In genomic region chr15:62648954-62649353, GRCh38 we compare ENCODE assay signal across 8 cellular contexts.
DNase-seq lines count a peak whose midpoint lies in the region; ATAC-seq and TF ChIP-seq lines count a peak whose summit lies in the region.

No MANE protein-coding gene starts in this region.

- DNase-seq in EL, result peak; percentile 33
- peak; percentile 43 to 47 for DNase-seq in cardiac fibroblast (ENCODE audit: low read depth in 2 of 2)
- DNase-seq in neural crest cell (ENCODE audit: low read depth, low spot score), result no peak
- DNase-seq in DMS114 treated with DMSO at 0.1 percent for 48 hours (lab: John Stamatoyannopoulos, UW; ENCODE audit: unreplicated experiment), result no peak
- DNase-seq in Ammon's horn (ENCODE audit: low spot score), result no peak
- DNase-seq in lower leg skin (ENCODE audit: low spot score in 2 of 2), result no peak

- TF ChIP-seq POLR2A in lower leg skin (IDR thresholded peaks at IDR 0.05), result no peak

- TF ChIP-seq CTCF in cardiac fibroblast (IDR thresholded peaks at IDR 0.05; ENCODE audit: low read depth, low read length), result peak; percentile 37
- TF ChIP-seq CTCF in neural crest cell (conservative IDR thresholded peaks at IDR 0.05), result peak; percentile 31
- TF ChIP-seq CTCF in lower leg skin (IDR thresholded peaks at IDR 0.05), result no peak

- H3K4me3 ChIP-seq in cardiac fibroblast (replicated peaks in 1 of 2; ENCODE audit: low read depth in 2 of 2, low read length in 2 of 2) (no peak overlapping the region), lower leg skin (ENCODE audit: low read depth, poor library complexity, severe bottlenecking) (no peak overlapping the region)

- intact Hi-C loops in lower leg skin (cut with DNase I; ENCODE audit: low total_unique reads), result no loop called here

- peaks cover 19% of the 10 kb centered on the region for H3K4me1 Mint-ChIP-seq in neural crest cell

- no peaks in the 10 kb centered on the region for H3K27me3 Mint-ChIP-seq in neural crest cell (ENCODE audit: low read depth)

- peaks cover 9% of the 10 kb centered on the region for H3K36me3 Mint-ChIP-seq in neural crest cell (ENCODE audit: low read depth)

- TF ChIP-seq EP300 in Ishikawa (IDR thresholded peaks at IDR 0.05; ENCODE audit: borderline replicate concordance), result no peak

- H3K4me3 Mint-ChIP-seq in neural crest cell, result no peak overlapping the region

- peak overlapping the region; percentile 32 for H3K27ac Mint-ChIP-seq in neural crest cell (ENCODE audit: unreplicated experiment)

- ATAC-seq in esophagus mucosa, result no peak

- H3K9me3 Mint-ChIP-seq in neural crest cell, result no peaks in the 10 kb centered on the region

- WGBS in lower leg skin, 2 donors, result 86 to 87% methylated on average over 6 of the region's 6 CpGs

- peak; percentile 40; the same call in 1 of the 2 replicates for TF ChIP-seq RAD21 in Ishikawa (IDR thresholded peaks at IDR 0.05; ENCODE audit: low read depth)

TF ChIP-seq in Ishikawa, 13 proteins besides CTCF, POLR2A, EP300 and RAD21:
- no peak for TF ChIP-seq MAX (IDR thresholded peaks at IDR 0.05)
- TF ChIP-seq YY1 (IDR thresholded peaks at IDR 0.05; ENCODE audit: low read depth), result no peak
- TF ChIP-seq EGR1 (IDR thresholded peaks at IDR 0.05), result no peak
- TF ChIP-seq FOXM1 (IDR thresholded peaks at IDR 0.05; ENCODE audit: borderline replicate concordance, low read depth), result no peak
- TF ChIP-seq CREB1 (IDR thresholded peaks at IDR 0.05; ENCODE audit: low read depth), result no peak
- no peak for TF ChIP-seq CEBPB (IDR thresholded peaks at IDR 0.05)
- no peak for TF ChIP-seq NFIC (IDR thresholded peaks at IDR 0.05)
- TF ChIP-seq REST (IDR thresholded peaks at IDR 0.05; ENCODE audit: low read depth), result no peak
- no peak for TF ChIP-seq TCF12 (IDR thresholded peaks at IDR 0.05; ENCODE audit: low read depth)
- no peak for TF ChIP-seq TAF1 (IDR thresholded peaks at IDR 0.05; ENCODE audit: low read depth)
- no peak for TF ChIP-seq TEAD4 (IDR thresholded peaks at IDR 0.05)
- no peak for TF ChIP-seq USF1 (IDR thresholded peaks at IDR 0.05)
- no peak for TF ChIP-seq ZBTB7A (IDR thresholded peaks at IDR 0.05; ENCODE audit: low read depth)

Comparison
In these comparisons a context has a peak if more than half of its experiments do, and no peak if none do; other contexts are left out.
1. DNase-seq: peak in EL (single experiment) and cardiac fibroblast (2 of 2); none in neural crest cell (single experiment), DMS114 treated with DMSO at 0.1 percent for 48 hours (single experiment), Ammon's horn (single experiment) and lower leg skin (0 of 2).
2. CTCF ChIP-seq: peak in cardiac fibroblast (single experiment) and neural crest cell (single experiment); none in lower leg skin (0 of 3).